ENCODE assay signal across 11 cellular contexts in the genomic region with DNA sequence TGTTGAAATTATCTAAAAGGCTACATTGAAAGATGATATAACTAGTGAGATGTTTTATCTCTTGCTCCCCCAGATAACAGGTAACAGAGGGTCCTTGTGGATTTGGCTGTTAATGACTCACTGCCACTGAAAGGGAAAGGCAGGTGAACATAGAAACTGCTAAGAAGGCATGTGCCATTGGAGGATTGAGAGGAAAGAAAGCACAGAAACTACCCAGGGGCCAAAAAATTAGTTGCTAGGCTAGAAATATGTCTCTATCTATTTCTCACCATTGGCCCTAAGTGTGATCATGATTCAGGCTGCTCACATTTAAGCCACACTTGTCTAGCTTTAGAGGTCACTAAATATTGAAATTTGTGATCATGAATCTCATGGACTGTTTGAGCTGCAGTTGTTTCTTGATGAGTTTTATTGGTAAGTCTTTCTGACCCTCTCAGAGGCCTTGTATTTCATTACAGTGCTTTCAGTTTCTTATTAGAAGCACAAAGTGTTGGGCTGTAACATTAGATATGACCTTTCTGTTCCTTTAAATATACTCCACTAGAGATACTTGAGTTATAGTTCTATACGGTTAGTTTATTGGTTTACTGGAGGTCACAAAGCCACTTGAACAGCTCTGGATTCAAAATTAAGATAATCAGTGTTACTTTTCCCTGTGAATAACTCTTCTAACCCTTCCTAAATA. TPM values are rescaled to one million over a fixed set of nuclear protein-coding genes. Genes with fewer than 3 reads are reported as not detected.
DNase-seq lines count a peak whose midpoint lies in the region; ATAC-seq and TF ChIP-seq lines count a peak whose summit lies in the region.
"Had no signal": no experiment of that assay in that cellular context is flagged by ENCODE, and none has a peak within 500 bp of the region (broad histone marks: within the 10 kb centered on the region; RNA-seq: fewer than 3 reads in every experiment).

No MANE protein-coding gene starts in this region.

- H3K4me3 Mint-ChIP-seq in CD8-positive, alpha-beta T cell, result peak overlapping the region; percentile 29

- no peaks in the 10 kb centered on the region for H3K9me3 ChIP-seq in CD8-positive, alpha-beta T cell (ENCODE audit: low read length)
- no peaks in the 10 kb centered on the region for H3K9me3 ChIP-seq in OCI-LY3 (ENCODE audit: insufficient read depth, low read length)

- H3K27ac Mint-ChIP-seq in CD8-positive, alpha-beta T cell, result peak overlapping the region; percentile 76

- intact Hi-C loops in CD8-positive, alpha-beta T cell (cut with DNase I, micrococcal nuclease), result loop anchor here in 1 of 2 experiments (2.0 kb wide), 1 partner anchor 22 kb away; no protein-coding TSS in a partner anchor

- no peak overlapping the region for H2AFZ ChIP-seq in OCI-LY3 (ENCODE audit: low read depth, low read length)

- peaks cover 60% of the 10 kb centered on the region for H3K4me1 Mint-ChIP-seq in CD8-positive, alpha-beta T cell (ENCODE audit: low read depth)

- no peaks in the 10 kb centered on the region for H3K27me3 ChIP-seq in CD8-positive, alpha-beta T cell (ENCODE audit: insufficient read depth, low read length)
- H3K27me3 ChIP-seq in OCI-LY3 (ENCODE audit: low read depth, low read length), result no peaks in the 10 kb centered on the region

- no peaks in the 10 kb centered on the region for H3K9me3 Mint-ChIP-seq in CD8-positive, alpha-beta T cell

- peaks cover 9% of the 10 kb centered on the region for H3K36me3 ChIP-seq in CD8-positive, alpha-beta T cell (ENCODE audit: insufficient read depth, low read length)
- H3K36me3 ChIP-seq in OCI-LY3 (replicated peaks; ENCODE audit: low read depth, low read length), result peaks cover 22% of the 10 kb centered on the region

- H3K27me3 Mint-ChIP-seq in CD8-positive, alpha-beta T cell (ENCODE audit: low read depth), result no peaks in the 10 kb centered on the region

- no peak overlapping the region for H3K27ac ChIP-seq in CD8-positive, alpha-beta T cell (ENCODE audit: low read depth, low read length)
- peak overlapping the region; percentile 82 for H3K27ac ChIP-seq in OCI-LY3 (ENCODE audit: low read length)
- H3K27ac ChIP-seq: HL-60 had no signal

- H3K79me2 ChIP-seq in OCI-LY3 (ENCODE audit: low read length), result peaks cover 25% of the 10 kb centered on the region

- POLR2A ChIA-PET in CD8-positive, alpha-beta T cell (lab: Charles Lee), result interaction anchor here (1.1 kb wide), 2 partner anchors 12 to 141 kb away, joined by 3 to 4 read pairs; no protein-coding TSS in a partner anchor

- H4K20me1 ChIP-seq in OCI-LY3 (ENCODE audit: insufficient read depth, low read length), result no peaks in the 10 kb centered on the region

- H3K9ac ChIP-seq in OCI-LY3 (ENCODE audit: low read length), result peak overlapping the region; percentile 44

- peak overlapping the region; percentile 67 for H3K4me2 ChIP-seq in OCI-LY3 (ENCODE audit: low read length)

- peaks cover 42% of the 10 kb centered on the region for H3K36me3 Mint-ChIP-seq in CD8-positive, alpha-beta T cell

- no peak overlapping the region for H3K4me3 ChIP-seq in CD8-positive, alpha-beta T cell (ENCODE audit: low read depth, low read length)
- peak overlapping the region; percentile 24 for H3K4me3 ChIP-seq in OCI-LY3 (ENCODE audit: low read length)

- no peak for DNase-seq in CD8-positive, alpha-beta T cell
- no peak for DNase-seq in stimulated activated CD4-positive, alpha-beta T cell treated with anti-CD3 and anti-CD28 coated beads, Interleukin-1b, Interleukin-23, amount 100 ng/mL, for 48 hours
- no peak for DNase-seq in amniotic stem cell (lab: John Stamatoyannopoulos, UW)
- DNase-seq in CD1c-positive myeloid dendritic cell (ENCODE audit: extremely low spot score), result no peak
- no peak for DNase-seq in stimulated activated CD4-positive, alpha-beta T cell treated with anti-CD3 and anti-CD28 coated beads, Interleukin-12 subunit alpha, Interleukin-12 subunit beta, amount 100 ng/mL, for 4 hours
- DNase-seq: hypothalamus, NCI-H2227 treated with DMSO at 0.1 percent for 48 hours had no signal

- H3K4me1 ChIP-seq in CD8-positive, alpha-beta T cell (ENCODE audit: insufficient read depth, low read length), result peaks cover 17% of the 10 kb centered on the region
- peaks cover 76% of the 10 kb centered on the region for H3K4me1 ChIP-seq in OCI-LY3 (ENCODE audit: low read length)

- no peak for TF ChIP-seq CTCF in CD8-positive, alpha-beta T cell (IDR thresholded peaks at IDR 0.05)
- no peak for TF ChIP-seq CTCF in OCI-LY3 (IDR thresholded peaks at IDR 0.05; ENCODE audit: low read depth, low read length)

- ATAC-seq in CD8-positive, alpha-beta T cell, result no peak
- ATAC-seq in GM19043 (IDR thresholded peaks at IDR 0.05; ENCODE audit: low read depth, unreplicated experiment) (peak; percentile 41), HG02840 (IDR thresholded peaks at IDR 0.05; ENCODE audit: low FRiP score, unreplicated experiment) (peak; percentile 39)

- CTCF ChIA-PET in CD8-positive, alpha-beta T cell (lab: Charles Lee), result interaction anchor here (0.6 to 0.7 kb wide), 2 partner anchors 122 to 270 kb away, joined by 3 read pairs; no protein-coding TSS in a partner anchor

RNA-seq across cellular contexts. Expression of gene NAB1, which starts 26.2 kb away (rescaled TPM):
- total RNA-seq in CD8-positive, alpha-beta T cell, result 10 to 100 TPM; 19.0 to 22.7 TPM
